In genomic region chr18:36067118-36067957, GRCh38 we compare ENCODE assay signal across 8 cellular contexts. TPM values are rescaled to one million over a fixed set of nuclear protein-coding genes. Genes with fewer than 3 reads are reported as not detected.
DNase-seq lines count a peak whose midpoint lies in the region; ATAC-seq and TF ChIP-seq lines count a peak whose summit lies in the region.

A gene with protein sequence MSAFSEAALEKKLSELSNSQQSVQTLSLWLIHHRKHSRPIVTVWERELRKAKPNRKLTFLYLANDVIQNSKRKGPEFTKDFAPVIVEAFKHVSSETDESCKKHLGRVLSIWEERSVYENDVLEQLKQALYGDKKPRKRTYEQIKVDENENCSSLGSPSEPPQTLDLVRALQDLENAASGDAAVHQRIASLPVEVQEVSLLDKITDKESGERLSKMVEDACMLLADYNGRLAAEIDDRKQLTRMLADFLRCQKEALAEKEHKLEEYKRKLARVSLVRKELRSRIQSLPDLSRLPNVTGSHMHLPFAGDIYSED (minus strand): TSS chr18:36067559. CDS start chr18:36067404, 155 bp downstream.

- under 1% methylated on average over 64 of the region's 64 CpGs for WGBS in right cardiac atrium

- no peaks in the 10 kb centered on the region for H3K27me3 ChIP-seq in ascending aorta
- H3K27me3 ChIP-seq in right cardiac atrium (ENCODE audit: control insufficient read depth, insufficient read depth): no peaks in the 10 kb centered on the region
- no peaks in the 10 kb centered on the region for H3K27me3 ChIP-seq in vagina

- peak within 1 kb of the TSS; percentile 93 for H3K27ac Mint-ChIP-seq in T-helper 2 cell treated with Interferon-gamma antibody and Interleukin-4, amounts not matched to agents 5 μg/mL and 100 μg/mL, for 36 hours

- no peaks in the 10 kb centered on the region for H3K36me3 ChIP-seq in ascending aorta
- H3K36me3 ChIP-seq in vagina: no peaks in the 10 kb centered on the region

- H3K4me3 Mint-ChIP-seq in T-helper 2 cell treated with Interferon-gamma antibody and Interleukin-4, amounts not matched to agents 5 μg/mL and 100 μg/mL, for 36 hours: peak within 1 kb of the TSS; percentile 97

- H3K27ac ChIP-seq in ascending aorta: peak within 1 kb of the TSS; percentile 88 to 92
- H3K27ac ChIP-seq in right cardiac atrium (ENCODE audit: low read length): peak within 1 kb of the TSS; percentile 86
- peak within 1 kb of the TSS; percentile 83 for H3K27ac ChIP-seq in vagina

- ATAC-seq in GM18502 (IDR thresholded peaks at IDR 0.05; ENCODE audit: poor library complexity, unreplicated experiment) (peak; percentile 96), HG02970 (IDR thresholded peaks at IDR 0.05; ENCODE audit: low FRiP score, unreplicated experiment) (peak; percentile 92), right cardiac atrium (peak; percentile 99)

- intact Hi-C loops in ascending aorta (cut with DNase I): loop anchor here (1.0 to 5.0 kb wide), 3 partner anchors 61 to 725 kb away; partner anchors contain the start of genes ELP2, RMP24, SLC39A6 and ZNF24
- intact Hi-C loops in right cardiac atrium (cut with DNase I): loop anchor here in 1 of 4 donors (10.0 kb wide), 1 partner anchor 57 kb away; the partner anchor contains the start of genes ELP2 and SLC39A6
- intact Hi-C loops in vagina (cut with DNase I): no loop called here

- H3K4me1 ChIP-seq in ascending aorta (peaks cover 6 to 10% of the 10 kb centered on the region in 2 donors), right cardiac atrium (ENCODE audit: control insufficient read depth, insufficient read depth, low read length) (no peaks in the 10 kb centered on the region), vagina (peaks cover 25% of the 10 kb centered on the region)

- no peak for TF ChIP-seq CTCF in ascending aorta (IDR thresholded peaks at IDR 0.05)
- no peak for TF ChIP-seq CTCF in vagina (IDR thresholded peaks at IDR 0.05)

- no peaks in the 10 kb centered on the region for H3K9me3 Mint-ChIP-seq in T-helper 2 cell treated with Interferon-gamma antibody and Interleukin-4, amounts not matched to agents 5 μg/mL and 100 μg/mL, for 36 hours

- TF ChIP-seq POLR2A in vagina (IDR thresholded peaks at IDR 0.05): peak in 1 of 2 donors; percentile 25

- H3K4me1 Mint-ChIP-seq in T-helper 2 cell treated with Interferon-gamma antibody and Interleukin-4, amounts not matched to agents 5 μg/mL and 100 μg/mL, for 36 hours (ENCODE audit: low read depth): peaks cover 20% of the 10 kb centered on the region

- peaks cover 12% of the 10 kb centered on the region for H3K36me3 Mint-ChIP-seq in T-helper 2 cell treated with Interferon-gamma antibody and Interleukin-4, amounts not matched to agents 5 μg/mL and 100 μg/mL, for 36 hours (ENCODE audit: low read depth)

- DNase-seq in NCI-H1930 (lab: John Stamatoyannopoulos, UW) (peak; percentile 95 to 96), ascending aorta (ENCODE audit: low spot score in 2 of 2) (peak; percentile 83 to 98), right cardiac atrium (peak; percentile 98 to 99 (median 99)), putamen (ENCODE audit: low spot score) (peak; percentile 95), vagina (ENCODE audit: extremely low spot score in 2 of 2) (peak in 1 of 2 donors; percentile 92)
- peak; percentile 95 for DNase-seq in T-helper 2 cell treated with Interferon-gamma antibody and Interleukin-4, amounts not matched to agents 5 μg/mL and 100 μg/mL, for 36 hours (ENCODE audit: low spot score)

- H3K9me3 ChIP-seq in ascending aorta (no peaks in the 10 kb centered on the region), right cardiac atrium (ENCODE audit: control insufficient read depth, low read length) (no peaks in the 10 kb centered on the region), vagina (no peaks in the 10 kb centered on the region)

- H3K4me3 ChIP-seq in ascending aorta: peak within 1 kb of the TSS; percentile 79 to 98
- peak within 1 kb of the TSS; percentile 89 for H3K4me3 ChIP-seq in right cardiac atrium (ENCODE audit: low read length)
- peak within 1 kb of the TSS; percentile 66 to 73 for H3K4me3 ChIP-seq in vagina

- peaks cover 2% of the 10 kb centered on the region for H3K27me3 Mint-ChIP-seq in T-helper 2 cell treated with Interferon-gamma antibody and Interleukin-4, amounts not matched to agents 5 μg/mL and 100 μg/mL, for 36 hours (ENCODE audit: low read depth)

RNA-seq across cellular contexts. Expression of the gene that starts here (rescaled TPM):
- total RNA-seq in ascending aorta (16.4 TPM), right cardiac atrium (10 to 100 TPM; 45.1 to 51.0 (median 46.9) TPM), vagina (44.7 TPM)
- polyA plus RNA-seq in right cardiac atrium: 23.7 TPM
